In genomic region chr20:17710379-17711305, GRCh38 we compare ENCODE assay signal across 15 cellular contexts. TPM values are rescaled to one million over a fixed set of nuclear protein-coding genes. Genes with fewer than 3 reads are reported as not detected.
DNase-seq lines count a peak whose midpoint lies in the region; ATAC-seq and TF ChIP-seq lines count a peak whose summit lies in the region.
"Had no signal": no experiment of that assay in that cellular context is flagged by ENCODE, and none has a peak within 500 bp of the region (broad histone marks: within the 10 kb centered on the region; RNA-seq: fewer than 3 reads in every experiment).

No MANE protein-coding gene starts in this region.

- no peaks in the 10 kb centered on the region for H3K4me1 ChIP-seq in aorta (ENCODE audit: control insufficient read depth in 1 of 2, insufficient read depth in 2 of 2, low read length in 2 of 2)
- H3K4me1 ChIP-seq: suprapubic skin had no signal

- no peak overlapping the region for H3K27ac ChIP-seq in aorta (ENCODE audit: low read depth in 1 of 2, low read length in 2 of 2)
- H3K27ac ChIP-seq: 22Rv1, suprapubic skin had no signal

- DNase-seq in DMS 273 (lab: John Stamatoyannopoulos, UW; ENCODE audit: unreplicated experiment) (peak; percentile 43), DMS 273 treated with DMSO at 0.1 percent for 48 hours (lab: John Stamatoyannopoulos, UW) (no peak), fibroblast of mammary gland (ENCODE audit: low read depth) (peak; percentile 28), mucosa of gallbladder (ENCODE audit: low spot score) (peak; percentile 31), aorta (no peak), hepatic stellate cell (ENCODE audit: low spot score) (no peak)
- DNase-seq: activated CD4-positive, alpha-beta T cell treated with anti-CD3 and anti-CD28 coated beads, Interleukin-2, amount 50 U/mL, for 4 hours; activated effector memory CD4-positive, alpha-beta T cell treated with anti-CD3 and anti-CD28 coated beads, Interleukin-2, amount 50 U/mL, for 16 hours; NCI-H1694; NK-92 treated with Interleukin-12 subunit alpha and Interleukin-12 subunit beta, amount 100 ng/mL, for 24 hours had no signal

- no peaks in the 10 kb centered on the region for H3K27me3 ChIP-seq in aorta (ENCODE audit: control insufficient read depth in 1 of 2, insufficient read depth in 2 of 2, low read length in 1 of 2)
- H3K27me3 ChIP-seq: suprapubic skin had no signal

- H3K36me3 ChIP-seq in aorta (ENCODE audit: control insufficient read depth in 1 of 2, insufficient read depth in 2 of 2, low read length in 1 of 2), result no peaks in the 10 kb centered on the region
- H3K36me3 ChIP-seq: suprapubic skin had no signal

- ATAC-seq in aorta (ENCODE audit: low FRiP score), result peak; percentile 10
- no peak for ATAC-seq in HG02870 (IDR thresholded peaks at IDR 0.05; ENCODE audit: unreplicated experiment)
- ATAC-seq in HG03571 (IDR thresholded peaks at IDR 0.05; ENCODE audit: unreplicated experiment), result no peak

- WGBS in aorta, 2 donors, result 85 to 87% methylated on average over 21 of the region's 21 CpGs

- no peaks in the 10 kb centered on the region for H3K9me3 ChIP-seq in aorta (ENCODE audit: control insufficient read depth, low read length)
- H3K9me3 ChIP-seq: suprapubic skin had no signal

- H3K4me3 ChIP-seq in fibroblast of mammary gland (ENCODE audit: control insufficient read depth, low read depth, low read length) (no peak overlapping the region), aorta (ENCODE audit: low read length in 2 of 2) (no peak overlapping the region)
- H3K4me3 ChIP-seq: suprapubic skin had no signal

- TF ChIP-seq CTCF in fibroblast of mammary gland (conservative IDR thresholded peaks at IDR 0.05; ENCODE audit: control insufficient read depth, insufficient read depth, low read depth, low read length), result no peak

- intact Hi-C loops in aorta (cut with DNase I), result no loop called here

RNA-seq across cellular contexts. Expression of gene BANF2, which starts 10.9 kb away (rescaled TPM):
- not detected for total RNA-seq in mucosa of gallbladder
- total RNA-seq in aorta, result not detected
- not detected for polyA plus RNA-seq in aorta
- total RNA-seq: posterior vena cava, suprapubic skin had no signal

RNA-seq across cellular contexts. Expression of gene RRBP1, which starts 28.6 kb away (rescaled TPM):
- total RNA-seq in mucosa of gallbladder (355 TPM), aorta (100 to 1,000 TPM; 165 to 178 TPM)
- 10 to 100 TPM; 19.3 to 78.6 TPM for polyA plus RNA-seq in aorta

Comparison
In these comparisons a context has a peak if more than half of its experiments do, and no peak if none do; other contexts are left out.
1. DNase-seq: peak in DMS 273 (single experiment), fibroblast of mammary gland (single experiment) and mucosa of gallbladder (single experiment); none in DMS 273 treated with DMSO at 0.1 percent for 48 hours (single experiment), aorta (0 of 2) and hepatic stellate cell (single experiment).